In genomic region chr1:66732407-66733166, GRCh38 we compare ENCODE assay signal across 11 cellular contexts. TPM values are rescaled to one million over a fixed set of nuclear protein-coding genes. Genes with fewer than 3 reads are reported as not detected.
DNase-seq lines count a peak whose midpoint lies in the region; ATAC-seq and TF ChIP-seq lines count a peak whose summit lies in the region.
"Had no signal": no experiment of that assay in that cellular context is flagged by ENCODE, and none has a peak within 500 bp of the region (broad histone marks: within the 10 kb centered on the region; RNA-seq: fewer than 3 reads in every experiment).

No MANE protein-coding gene starts in this region.

- CTCF ChIA-PET in activated CD4-positive, alpha-beta memory T cell treated with anti-CD3 and anti-CD28 coated beads for 36 hours (lab: Charles Lee) = no interaction called here

- no peaks in the 10 kb centered on the region for H3K27me3 ChIP-seq in upper lobe of right lung
- H3K27me3 ChIP-seq: testis had no signal

- H3K36me3 ChIP-seq in upper lobe of right lung = no peaks in the 10 kb centered on the region

- POLR2A ChIA-PET in activated CD4-positive, alpha-beta memory T cell treated with anti-CD3 and anti-CD28 coated beads for 36 hours (lab: Charles Lee) = interaction anchor here (1.1 kb wide), 1 partner anchor 60 kb away, joined by 3 read pairs; no protein-coding TSS in a partner anchor

- ATAC-seq in HG03442 (IDR thresholded peaks at IDR 0.05; ENCODE audit: unreplicated experiment) (peak; percentile 51), upper lobe of right lung (peak; percentile 81)

- no peaks in the 10 kb centered on the region for H3K4me1 ChIP-seq in upper lobe of right lung
- H3K4me1 ChIP-seq: testis had no signal

- intact Hi-C loops in activated CD4-positive, alpha-beta memory T cell treated with anti-CD3 and anti-CD28 coated beads for 36 hours (cut with micrococcal nuclease) = no loop called here
- intact Hi-C loops in upper lobe of right lung (cut with DNase I) = no loop called here

- no peak for DNase-seq in activated naive CD8-positive, alpha-beta T cell treated with anti-CD3 and anti-CD28 coated beads for 36 hours
- no peak for DNase-seq in activated CD4-positive, alpha-beta memory T cell treated with anti-CD3 and anti-CD28 coated beads for 36 hours
- DNase-seq in upper lobe of right lung (no peak), T1000 (lab: John Stamatoyannopoulos, UW) (no peak), NCI-H69 (lab: John Stamatoyannopoulos, UW) (no peak)
- no peak for DNase-seq in central memory CD4-positive, alpha-beta T cell
- DNase-seq: cerebellar nuclear complex, testis had no signal

- no peak overlapping the region for H3K4me3 Mint-ChIP-seq in activated naive CD8-positive, alpha-beta T cell
- no peak overlapping the region for H3K4me3 Mint-ChIP-seq in activated naive CD8-positive, alpha-beta T cell treated with anti-CD3 and anti-CD28 coated beads for 36 hours
- H3K4me3 Mint-ChIP-seq in activated CD4-positive, alpha-beta memory T cell treated with anti-CD3 and anti-CD28 coated beads for 36 hours = no peak overlapping the region
- H3K4me3 Mint-ChIP-seq: CD4-positive, CD25-positive, alpha-beta regulatory T cell had no signal

- no peaks in the 10 kb centered on the region for H3K9me3 Mint-ChIP-seq in activated naive CD8-positive, alpha-beta T cell (ENCODE audit: low read depth)
- peaks cover 3% of the 10 kb centered on the region for H3K9me3 Mint-ChIP-seq in activated naive CD8-positive, alpha-beta T cell treated with anti-CD3 and anti-CD28 coated beads for 36 hours
- no peaks in the 10 kb centered on the region for H3K9me3 Mint-ChIP-seq in activated CD4-positive, alpha-beta memory T cell treated with anti-CD3 and anti-CD28 coated beads for 36 hours

- H3K4me3 ChIP-seq in upper lobe of right lung = no peak overlapping the region
- H3K4me3 ChIP-seq: testis had no signal

- H3K4me1 Mint-ChIP-seq in activated naive CD8-positive, alpha-beta T cell (ENCODE audit: low read depth) = peaks cover 16% of the 10 kb centered on the region
- peaks cover 16% of the 10 kb centered on the region for H3K4me1 Mint-ChIP-seq in activated naive CD8-positive, alpha-beta T cell treated with anti-CD3 and anti-CD28 coated beads for 36 hours
- peaks cover 24% of the 10 kb centered on the region for H3K4me1 Mint-ChIP-seq in activated CD4-positive, alpha-beta memory T cell treated with anti-CD3 and anti-CD28 coated beads for 36 hours (ENCODE audit: low read depth)

- no peaks in the 10 kb centered on the region for H3K27me3 Mint-ChIP-seq in activated naive CD8-positive, alpha-beta T cell
- H3K27me3 Mint-ChIP-seq in activated naive CD8-positive, alpha-beta T cell treated with anti-CD3 and anti-CD28 coated beads for 36 hours = peaks cover 5% of the 10 kb centered on the region
- H3K27me3 Mint-ChIP-seq in activated CD4-positive, alpha-beta memory T cell treated with anti-CD3 and anti-CD28 coated beads for 36 hours = peaks cover 2% of the 10 kb centered on the region

- TF ChIP-seq CTCF in upper lobe of right lung (IDR thresholded peaks at IDR 0.05) = no peak

- H3K27ac ChIP-seq in upper lobe of right lung = no peak overlapping the region
- H3K27ac ChIP-seq: testis had no signal

- no peaks in the 10 kb centered on the region for H3K36me3 Mint-ChIP-seq in activated naive CD8-positive, alpha-beta T cell
- H3K36me3 Mint-ChIP-seq in activated naive CD8-positive, alpha-beta T cell treated with anti-CD3 and anti-CD28 coated beads for 36 hours = no peaks in the 10 kb centered on the region
- H3K36me3 Mint-ChIP-seq in activated CD4-positive, alpha-beta memory T cell treated with anti-CD3 and anti-CD28 coated beads for 36 hours = no peaks in the 10 kb centered on the region
- H3K36me3 Mint-ChIP-seq: CD4-positive, CD25-positive, alpha-beta regulatory T cell had no signal

- no peaks in the 10 kb centered on the region for H3K9me3 ChIP-seq in upper lobe of right lung
- H3K9me3 ChIP-seq: testis had no signal

- H3K27ac Mint-ChIP-seq in activated naive CD8-positive, alpha-beta T cell = peak overlapping the region; percentile 7
- H3K27ac Mint-ChIP-seq in activated naive CD8-positive, alpha-beta T cell treated with anti-CD3 and anti-CD28 coated beads for 36 hours = no peak overlapping the region
- H3K27ac Mint-ChIP-seq in activated CD4-positive, alpha-beta memory T cell treated with anti-CD3 and anti-CD28 coated beads for 36 hours = peak overlapping the region; percentile 28
- H3K27ac Mint-ChIP-seq: CD4-positive, CD25-positive, alpha-beta regulatory T cell had no signal

RNA-seq across cellular contexts. Expression of gene DYNLT5, which starts 19.7 kb away (rescaled TPM):
- not detected for total RNA-seq in activated naive CD8-positive, alpha-beta T cell treated with anti-CD3 and anti-CD28 coated beads for 36 hours
- total RNA-seq in activated CD4-positive, alpha-beta memory T cell treated with anti-CD3 and anti-CD28 coated beads for 36 hours = not detected
- total RNA-seq in upper lobe of right lung = 3.3 TPM
- total RNA-seq: CD4-positive, CD25-positive, alpha-beta regulatory T cell; testis had no signal
